In the genomic region with DNA sequence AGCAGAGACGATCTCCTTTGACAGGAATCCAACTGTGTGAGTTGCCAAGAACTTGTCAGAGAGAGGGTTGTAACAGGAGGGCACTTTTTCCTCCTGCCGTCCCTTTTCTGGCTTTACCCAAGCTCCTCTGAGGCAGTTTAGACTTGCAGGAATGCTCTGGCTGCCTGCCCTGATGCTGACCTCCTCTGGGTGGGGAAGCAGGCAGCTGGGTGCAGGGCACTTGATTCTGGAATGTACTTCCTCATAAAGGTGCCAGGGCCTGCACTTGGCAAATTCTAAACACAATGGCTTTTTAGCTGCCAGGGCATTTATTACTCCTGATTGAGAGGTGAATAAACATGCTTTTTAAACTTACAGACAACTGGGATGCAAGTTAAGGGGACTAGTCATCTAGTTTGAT, we compare ENCODE assay signal across 8 cellular contexts.
DNase-seq lines count a peak whose midpoint lies in the region; ATAC-seq and TF ChIP-seq lines count a peak whose summit lies in the region.

No MANE protein-coding gene starts in this region.

- ATAC-seq in HG02759 (IDR thresholded peaks at IDR 0.05; ENCODE audit: unreplicated experiment) (no peak), GM21360 (IDR thresholded peaks at IDR 0.05; ENCODE audit: unreplicated experiment) (no peak)

- DNase-seq in DMS153 (lab: John Stamatoyannopoulos, UW) (peak; percentile 54), NCI-H446 treated with DMSO at 0.1 percent for 48 hours (lab: John Stamatoyannopoulos, UW) (peak; percentile 58), epithelial cell of esophagus (ENCODE audit: low read depth) (peak; percentile 88), mucosa of gallbladder (ENCODE audit: low spot score) (peak; percentile 94), NCI-H2227 (lab: John Stamatoyannopoulos, UW; ENCODE audit: unreplicated experiment) (no peak), AML-193 (lab: John Stamatoyannopoulos, UW) (no peak)

- no peak for TF ChIP-seq CTCF in epithelial cell of esophagus (IDR thresholded peaks at IDR 0.05; ENCODE audit: insufficient read depth, low read depth, low read length, missing control alignments)

- peak overlapping the region; percentile 13 for H3K4me3 ChIP-seq in epithelial cell of esophagus (ENCODE audit: low read length)

Comparison
In these comparisons a context has a peak if more than half of its experiments do, and no peak if none do; other contexts are left out.
1. DNase-seq: peak in DMS153 (single experiment), NCI-H446 treated with DMSO at 0.1 percent for 48 hours (single experiment), epithelial cell of esophagus (single experiment) and mucosa of gallbladder (single experiment); none in NCI-H2227 (single experiment) and AML-193 (0 of 2).